In the genomic region with DNA sequence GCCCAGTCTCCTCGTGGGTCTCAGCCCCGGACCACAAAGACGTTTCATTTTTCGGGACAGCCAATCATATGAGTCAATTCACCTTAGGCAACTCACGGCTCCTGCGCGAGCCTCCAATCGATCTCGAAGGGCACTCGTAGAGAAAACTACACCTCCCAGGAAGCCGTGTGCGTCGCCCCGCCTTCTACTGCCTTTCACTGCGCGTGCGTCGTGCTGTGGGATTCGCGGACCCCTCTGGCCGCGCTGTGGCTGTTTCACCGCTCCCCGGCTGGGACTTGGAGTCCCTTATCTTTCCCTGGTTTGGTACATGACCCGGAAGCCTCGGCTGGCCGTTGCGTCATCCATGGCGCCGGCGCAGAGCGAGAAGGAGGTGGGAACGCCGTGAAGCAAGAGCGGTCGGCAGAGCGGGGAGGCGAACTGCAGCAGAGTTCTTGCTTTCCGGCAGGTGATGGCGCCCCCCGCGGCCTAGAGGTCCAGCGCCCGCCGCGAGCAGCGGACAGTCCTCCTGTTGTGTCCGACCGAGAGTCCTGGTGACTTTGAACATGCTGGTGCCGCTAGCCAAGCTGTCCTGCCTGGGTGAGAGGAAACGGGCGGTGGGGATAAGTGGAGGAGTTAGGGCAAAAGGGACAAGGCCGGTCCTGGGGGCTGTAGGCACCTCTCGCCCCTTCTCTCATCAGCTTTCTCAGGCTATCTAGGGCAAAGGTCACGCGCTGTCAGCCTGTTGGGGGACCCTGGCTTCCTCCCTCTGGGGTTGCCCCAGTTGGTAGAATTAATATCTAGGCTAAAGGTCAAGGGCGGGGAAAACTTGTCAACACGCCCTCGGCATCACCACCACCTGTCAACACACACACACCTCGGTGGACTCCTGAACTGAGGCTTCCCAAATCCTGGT, we compare ENCODE assay signal across 8 cellular contexts. TPM values are rescaled to one million over a fixed set of nuclear protein-coding genes. Genes with fewer than 3 reads are reported as not detected.
A peak's percentile ranks its signal among the peaks of the same experiment; 100 is the strongest.
DNase-seq lines count a peak whose midpoint lies in the region; ATAC-seq and TF ChIP-seq lines count a peak whose summit lies in the region.

A gene (plus strand): TSS at position 382 of the 892 bp plus-strand sequence. CDS start 161 bp downstream, at position 543.

- H3K9me3 Mint-ChIP-seq in activated T-cell treated with anti-CD3 and anti-CD28 coated beads, Interleukin-2, amount 50 U/mL, for 4 hours, result no peaks in the 10 kb centered on the region

- no peaks in the 10 kb centered on the region for H3K9me3 ChIP-seq in mucosa of rectum (ENCODE audit: control insufficient read depth in 2 of 2, low read length in 2 of 2)

- peak within 1 kb of the TSS; percentile 97 for H3K4me3 Mint-ChIP-seq in activated T-cell treated with anti-CD3 and anti-CD28 coated beads, Interleukin-2, amount 50 U/mL, for 4 hours

- peaks cover 11 to 12% of the 10 kb centered on the region in 2 donors for H3K4me1 ChIP-seq in mucosa of rectum (ENCODE audit: control insufficient read depth in 2 of 2, insufficient read depth in 2 of 2, low read length in 2 of 2)

- peak within 1 kb of the TSS; percentile 88 to 99 for H3K9ac ChIP-seq in mucosa of rectum (ENCODE audit: low read depth in 1 of 2, low read length in 2 of 2)

- H3K36me3 ChIP-seq in mucosa of rectum (ENCODE audit: control insufficient read depth in 2 of 2, insufficient read depth in 2 of 2, low read length in 2 of 2), result peaks cover 0 to 3% of the 10 kb centered on the region in 2 donors

- peaks cover 1% of the 10 kb centered on the region for H3K36me3 Mint-ChIP-seq in activated T-cell treated with anti-CD3 and anti-CD28 coated beads, Interleukin-2, amount 50 U/mL, for 4 hours (ENCODE audit: insufficient read depth)

- no peaks in the 10 kb centered on the region for H3K27me3 ChIP-seq in mucosa of rectum (ENCODE audit: control insufficient read depth in 2 of 2, insufficient read depth in 2 of 2, low read length in 2 of 2)

- DNase-seq in DMS79 treated with DMSO at 0.1 percent for 48 hours (lab: John Stamatoyannopoulos, UW) (peak; percentile 90), KG1 (lab: John Stamatoyannopoulos, UW) (peak; percentile 94), erythroblast (lab: John Stamatoyannopoulos, UW) (peak; percentile 100)
- peak; percentile 96 for DNase-seq in activated T-cell treated with anti-CD3 and anti-CD28 coated beads, Interleukin-2, amount 50 U/mL, for 4 hours
- peak; percentile 98 for DNase-seq in stimulated activated CD8-positive, alpha-beta memory T cell treated with anti-CD3 and anti-CD28 coated beads, Interleukin-4, amount 100 ng/mL, for 48 hours

- ATAC-seq in GM21723 (IDR thresholded peaks at IDR 0.05; ENCODE audit: unreplicated experiment), result peak; percentile 86
- ATAC-seq in activated T-cell treated with anti-CD3 and anti-CD28 coated beads, Interleukin-2, amount 50 U/mL, for 4 hours, result peak; percentile 90 to 91

- H3K4me1 Mint-ChIP-seq in activated T-cell treated with anti-CD3 and anti-CD28 coated beads, Interleukin-2, amount 50 U/mL, for 4 hours (ENCODE audit: low read depth), result peaks cover 24% of the 10 kb centered on the region

- peak within 1 kb of the TSS; percentile 96 to 99 for H3K27ac ChIP-seq in mucosa of rectum (ENCODE audit: low read depth in 2 of 2, low read length in 2 of 2)

- no peaks in the 10 kb centered on the region for H3K27me3 Mint-ChIP-seq in activated T-cell treated with anti-CD3 and anti-CD28 coated beads, Interleukin-2, amount 50 U/mL, for 4 hours (ENCODE audit: low read depth)

- H3K4me3 ChIP-seq in mucosa of rectum (ENCODE audit: low read length in 2 of 2), result peak within 1 kb of the TSS; percentile 97 to 99

- TF ChIP-seq POLR2A in erythroblast (IDR thresholded peaks at IDR 0.05; ENCODE audit: low read length), result peak; percentile 83

TF ChIP-seq in PFSK-1, 5 proteins besides CTCF, POLR2A, EP300 and RAD21:
- TF ChIP-seq SIN3A (IDR thresholded peaks at IDR 0.05; ENCODE audit: borderline replicate concordance, insufficient read depth, low read length), result 0 out of 2 replicates have a peak, but pooled peaks have one; percentile 31
- peak; percentile 74; the same call in 1 of the 2 replicates for TF ChIP-seq TAF1 (IDR thresholded peaks at IDR 0.05; ENCODE audit: borderline replicate concordance, insufficient read depth, low read length)
- peak; percentile 90 for TF ChIP-seq FOXP2 (optimal IDR thresholded peaks at IDR 0.05; ENCODE audit: borderline replicate concordance, extremely low read depth, extremely low read length, insufficient read depth)
- TF ChIP-seq, protein P1, sequence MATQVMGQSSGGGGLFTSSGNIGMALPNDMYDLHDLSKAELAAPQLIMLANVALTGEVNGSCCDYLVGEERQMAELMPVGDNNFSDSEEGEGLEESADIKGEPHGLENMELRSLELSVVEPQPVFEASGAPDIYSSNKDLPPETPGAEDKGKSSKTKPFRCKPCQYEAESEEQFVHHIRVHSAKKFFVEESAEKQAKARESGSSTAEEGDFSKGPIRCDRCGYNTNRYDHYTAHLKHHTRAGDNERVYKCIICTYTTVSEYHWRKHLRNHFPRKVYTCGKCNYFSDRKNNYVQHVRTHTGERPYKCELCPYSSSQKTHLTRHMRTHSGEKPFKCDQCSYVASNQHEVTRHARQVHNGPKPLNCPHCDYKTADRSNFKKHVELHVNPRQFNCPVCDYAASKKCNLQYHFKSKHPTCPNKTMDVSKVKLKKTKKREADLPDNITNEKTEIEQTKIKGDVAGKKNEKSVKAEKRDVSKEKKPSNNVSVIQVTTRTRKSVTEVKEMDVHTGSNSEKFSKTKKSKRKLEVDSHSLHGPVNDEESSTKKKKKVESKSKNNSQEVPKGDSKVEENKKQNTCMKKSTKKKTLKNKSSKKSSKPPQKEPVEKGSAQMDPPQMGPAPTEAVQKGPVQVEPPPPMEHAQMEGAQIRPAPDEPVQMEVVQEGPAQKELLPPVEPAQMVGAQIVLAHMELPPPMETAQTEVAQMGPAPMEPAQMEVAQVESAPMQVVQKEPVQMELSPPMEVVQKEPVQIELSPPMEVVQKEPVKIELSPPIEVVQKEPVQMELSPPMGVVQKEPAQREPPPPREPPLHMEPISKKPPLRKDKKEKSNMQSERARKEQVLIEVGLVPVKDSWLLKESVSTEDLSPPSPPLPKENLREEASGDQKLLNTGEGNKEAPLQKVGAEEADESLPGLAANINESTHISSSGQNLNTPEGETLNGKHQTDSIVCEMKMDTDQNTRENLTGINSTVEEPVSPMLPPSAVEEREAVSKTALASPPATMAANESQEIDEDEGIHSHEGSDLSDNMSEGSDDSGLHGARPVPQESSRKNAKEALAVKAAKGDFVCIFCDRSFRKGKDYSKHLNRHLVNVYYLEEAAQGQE (IDR thresholded peaks at IDR 0.05; ENCODE audit: insufficient read depth in 1 of 2, low read depth in 2 of 2, low read length in 2 of 2), result no peak
- peak; percentile 52 for TF ChIP-seq POLR2AphosphoS5 (IDR thresholded peaks at IDR 0.05; ENCODE audit: low read depth, low read length)

RNA-seq across cellular contexts. Expression of the gene that starts here (rescaled TPM):
- 15.4 TPM for polyA plus RNA-seq in PFSK-1 (2012; ENCODE audit: insufficient read length, low read depth)
- total RNA-seq in activated T-cell treated with anti-CD3 and anti-CD28 coated beads, Interleukin-2, amount 50 U/mL, for 4 hours, result 10 to 100 TPM; 13.7 to 20.1 (median 15.4) TPM

Comparison
In these comparisons a context has a peak if more than half of its experiments do, and no peak if none do; other contexts are left out.
1. Peak in every context shown above with its lines: DNase-seq, ATAC-seq, H3K4me3 ChIP-seq and H3K27ac ChIP-seq.